In the genomic region with DNA sequence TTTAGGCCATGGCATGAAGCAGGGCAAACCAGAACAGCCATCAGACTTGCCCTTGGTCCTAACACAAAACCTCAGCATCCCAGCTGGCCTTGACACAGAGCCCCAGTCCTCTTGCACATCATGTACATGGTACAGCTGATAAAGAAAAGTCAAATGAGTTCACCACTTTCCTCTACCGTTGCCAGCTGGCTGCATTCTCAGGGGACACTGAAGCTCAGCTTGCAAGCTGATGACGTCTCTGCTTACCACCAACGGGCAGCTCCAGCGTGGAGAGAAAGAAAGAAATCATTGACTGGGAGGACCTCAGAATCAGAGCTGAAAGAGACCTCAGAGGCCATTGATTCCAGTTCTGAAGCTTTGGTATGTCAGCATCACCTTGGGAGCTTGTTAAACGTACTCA, we compare ENCODE assay signal across 13 cellular contexts.
DNase-seq lines count a peak whose midpoint lies in the region; ATAC-seq and TF ChIP-seq lines count a peak whose summit lies in the region.
"Had no signal": no experiment of that assay in that cellular context is flagged by ENCODE, and none has a peak within 500 bp of the region (broad histone marks: within the 10 kb centered on the region; RNA-seq: fewer than 3 reads in every experiment).

No MANE protein-coding gene starts in this region.

- H3K4me3 ChIP-seq in BE2C (ENCODE audit: low read depth, low read length) (no peak overlapping the region), fibroblast of mammary gland (ENCODE audit: control insufficient read depth, low read depth, low read length) (no peak overlapping the region)
- H3K4me3 ChIP-seq: tibial artery had no signal

- DNase-seq in BE2C: peak; percentile 44
- peak; percentile 50 for DNase-seq in NCI-H1694 treated with DMSO at 0.1 percent for 48 hours (lab: John Stamatoyannopoulos, UW)
- peak; percentile 1 for DNase-seq in fibroblast of mammary gland (ENCODE audit: low read depth)
- DNase-seq in osteocyte (ENCODE audit: extremely low spot score, unreplicated experiment): peak; percentile 56
- DNase-seq in stimulated activated CD4-positive, alpha-beta T cell treated with anti-CD3 and anti-CD28 coated beads, Interleukin-2, amount 100 ng/mL, for 48 hours: no peak
- no peak for DNase-seq in activated CD8-positive, alpha-beta T cell treated with anti-CD3 and anti-CD28 coated beads, Interleukin-2, amount 10 ng/mL, durations not matched to agents 7 days and 5 days
- DNase-seq: activated effector memory CD4-positive, alpha-beta T cell treated with Interleukin-2 at 50 U/mL for 16 hours; stimulated activated CD4-positive, alpha-beta T cell treated with anti-CD3 and anti-CD28 coated beads, Interleukin-2, amount 100 ng/mL, for 24 hours; stimulated activated CD8-positive, alpha-beta memory T cell treated with anti-CD3 and anti-CD28 coated beads, Interleukin-4, amount 100 ng/mL, for 48 hours; tibial artery had no signal

- no peak for TF ChIP-seq CTCF in BE2C (IDR thresholded peaks at IDR 0.05; ENCODE audit: low read depth, low read length)
- TF ChIP-seq CTCF in fibroblast of mammary gland (conservative IDR thresholded peaks at IDR 0.05; ENCODE audit: control insufficient read depth, insufficient read depth, low read depth, low read length): no peak
- TF ChIP-seq CTCF in osteocyte (IDR thresholded peaks at IDR 0.05): no peak

- no peak overlapping the region for H3K4me3 Mint-ChIP-seq in osteocyte (ENCODE audit: unreplicated experiment)
- H3K4me3 Mint-ChIP-seq in activated CD8-positive, alpha-beta T cell treated with anti-CD3 and anti-CD28 coated beads, Interleukin-2, amount 10 ng/mL, durations not matched to agents 7 days and 5 days: no peak overlapping the region

- no peaks in the 10 kb centered on the region for H3K4me1 ChIP-seq in BE2C
- H3K4me1 ChIP-seq: tibial artery had no signal

- peaks cover 8% of the 10 kb centered on the region for H3K27me3 Mint-ChIP-seq in osteocyte (ENCODE audit: unreplicated experiment)
- H3K27me3 Mint-ChIP-seq in activated CD8-positive, alpha-beta T cell treated with anti-CD3 and anti-CD28 coated beads, Interleukin-2, amount 10 ng/mL, durations not matched to agents 7 days and 5 days (ENCODE audit: low read depth): peaks cover 6% of the 10 kb centered on the region

- H3K27ac Mint-ChIP-seq in osteocyte (ENCODE audit: unreplicated experiment): no peak overlapping the region
- no peak overlapping the region for H3K27ac Mint-ChIP-seq in activated CD8-positive, alpha-beta T cell treated with anti-CD3 and anti-CD28 coated beads, Interleukin-2, amount 10 ng/mL, durations not matched to agents 7 days and 5 days
- H3K27ac Mint-ChIP-seq: progenitor cell of endocrine pancreas had no signal

- POLR2A ChIA-PET in activated CD8-positive, alpha-beta T cell treated with anti-CD3 and anti-CD28 coated beads, Interleukin-2, amount 10 ng/mL, durations not matched to agents 7 days and 5 days (lab: Charles Lee): no interaction called here

- H3K36me3 Mint-ChIP-seq in osteocyte (ENCODE audit: unreplicated experiment): no peaks in the 10 kb centered on the region
- H3K36me3 Mint-ChIP-seq in activated CD8-positive, alpha-beta T cell treated with anti-CD3 and anti-CD28 coated beads, Interleukin-2, amount 10 ng/mL, durations not matched to agents 7 days and 5 days (ENCODE audit: low read depth): no peaks in the 10 kb centered on the region

- CTCF ChIA-PET in activated CD8-positive, alpha-beta T cell treated with anti-CD3 and anti-CD28 coated beads, Interleukin-2, amount 10 ng/mL, durations not matched to agents 7 days and 5 days (lab: Charles Lee): no interaction called here

- no peaks in the 10 kb centered on the region for H3K36me3 ChIP-seq in BE2C
- H3K36me3 ChIP-seq: tibial artery had no signal

- H3K9me3 ChIP-seq in BE2C: no peaks in the 10 kb centered on the region

- ATAC-seq in GM21786 (IDR thresholded peaks at IDR 0.05; ENCODE audit: unreplicated experiment) (no peak), GM18517 (IDR thresholded peaks at IDR 0.05; ENCODE audit: unreplicated experiment) (no peak)
- ATAC-seq in activated CD8-positive, alpha-beta T cell treated with anti-CD3 and anti-CD28 coated beads, Interleukin-2, amount 10 ng/mL, durations not matched to agents 7 days and 5 days: no peak

- no peaks in the 10 kb centered on the region for H3K4me1 Mint-ChIP-seq in osteocyte (ENCODE audit: unreplicated experiment)
- H3K4me1 Mint-ChIP-seq in activated CD8-positive, alpha-beta T cell treated with anti-CD3 and anti-CD28 coated beads, Interleukin-2, amount 10 ng/mL, durations not matched to agents 7 days and 5 days (ENCODE audit: low read depth): no peaks in the 10 kb centered on the region

- no peaks in the 10 kb centered on the region for H3K27me3 ChIP-seq in BE2C
- H3K27me3 ChIP-seq: tibial artery had no signal

- H3K9me3 Mint-ChIP-seq in osteocyte (ENCODE audit: unreplicated experiment): no peaks in the 10 kb centered on the region
- no peaks in the 10 kb centered on the region for H3K9me3 Mint-ChIP-seq in activated CD8-positive, alpha-beta T cell treated with anti-CD3 and anti-CD28 coated beads, Interleukin-2, amount 10 ng/mL, durations not matched to agents 7 days and 5 days (ENCODE audit: insufficient read depth)

Comparison
In these comparisons a context has a peak if more than half of its experiments do, and no peak if none do; other contexts are left out.
1. DNase-seq: peak in BE2C (single experiment), NCI-H1694 treated with DMSO at 0.1 percent for 48 hours (single experiment), fibroblast of mammary gland (single experiment) and osteocyte (single experiment); none in stimulated activated CD4-positive, alpha-beta T cell treated with anti-CD3 and anti-CD28 coated beads, Interleukin-2, amount 100 ng/mL, for 48 hours (0 of 2) and activated CD8-positive, alpha-beta T cell treated with anti-CD3 and anti-CD28 coated beads, Interleukin-2, amount 10 ng/mL, durations not matched to agents 7 days and 5 days (single experiment).